In genomic region chr5:55869847-55870246, GRCh38 we compare ENCODE assay signal across 18 cellular contexts. TPM values are rescaled to one million over a fixed set of nuclear protein-coding genes. Genes with fewer than 3 reads are reported as not detected.
"Had no signal": no experiment of that assay in that cellular context is flagged by ENCODE, and none has a peak within 500 bp of the region (broad histone marks: within the 10 kb centered on the region; RNA-seq: fewer than 3 reads in every experiment).

No MANE protein-coding gene starts in this region.

- H3K9me3 ChIP-seq: right atrium auricular region, upper lobe of left lung, uterus had no signal

- H3K36me3 ChIP-seq: heart left ventricle, right atrium auricular region, tibial artery, upper lobe of left lung, uterus had no signal

- H3K4me1 ChIP-seq: right atrium auricular region, uterus had no signal

- ATAC-seq: effector memory CD8-positive, alpha-beta T cell; heart left ventricle; natural killer cell had no signal

- H3K27me3 ChIP-seq: heart left ventricle, right atrium auricular region, tibial artery, upper lobe of left lung, uterus had no signal

- DNase-seq: effector memory CD8-positive, alpha-beta T cell; erythroblast; foreskin melanocyte; heart left ventricle; hippocampal formation; kidney glomerular epithelial cell; natural killer cell; posterior cingulate gyrus; small intestine; stimulated activated CD4-positive, alpha-beta T cell treated with anti-CD3 and anti-CD28 coated beads, Interleukin-2, amount 100 ng/mL, for 48 hours; stimulated activated naive CD4-positive, alpha-beta T cell treated with Interleukin-2 at 50 U/mL for 16 hours; tibial artery; upper lobe of left lung; uterus had no signal

- H3K4me3 ChIP-seq: heart left ventricle, right atrium auricular region, tibial artery, upper lobe of left lung, uterus had no signal

- H3K27ac ChIP-seq: heart left ventricle, right atrium auricular region, tibial artery, upper lobe of left lung, uterus had no signal

- FAIRE-seq: small intestine had no signal

RNA-seq across cellular contexts. Expression of gene IL31RA, which starts 18.7 kb away (rescaled TPM):
- total RNA-seq: natural killer cell, neural crest cell, osteocyte, temporal lobe had no signal
